ENCODE assay signal across 8 cellular contexts in the genomic region with DNA sequence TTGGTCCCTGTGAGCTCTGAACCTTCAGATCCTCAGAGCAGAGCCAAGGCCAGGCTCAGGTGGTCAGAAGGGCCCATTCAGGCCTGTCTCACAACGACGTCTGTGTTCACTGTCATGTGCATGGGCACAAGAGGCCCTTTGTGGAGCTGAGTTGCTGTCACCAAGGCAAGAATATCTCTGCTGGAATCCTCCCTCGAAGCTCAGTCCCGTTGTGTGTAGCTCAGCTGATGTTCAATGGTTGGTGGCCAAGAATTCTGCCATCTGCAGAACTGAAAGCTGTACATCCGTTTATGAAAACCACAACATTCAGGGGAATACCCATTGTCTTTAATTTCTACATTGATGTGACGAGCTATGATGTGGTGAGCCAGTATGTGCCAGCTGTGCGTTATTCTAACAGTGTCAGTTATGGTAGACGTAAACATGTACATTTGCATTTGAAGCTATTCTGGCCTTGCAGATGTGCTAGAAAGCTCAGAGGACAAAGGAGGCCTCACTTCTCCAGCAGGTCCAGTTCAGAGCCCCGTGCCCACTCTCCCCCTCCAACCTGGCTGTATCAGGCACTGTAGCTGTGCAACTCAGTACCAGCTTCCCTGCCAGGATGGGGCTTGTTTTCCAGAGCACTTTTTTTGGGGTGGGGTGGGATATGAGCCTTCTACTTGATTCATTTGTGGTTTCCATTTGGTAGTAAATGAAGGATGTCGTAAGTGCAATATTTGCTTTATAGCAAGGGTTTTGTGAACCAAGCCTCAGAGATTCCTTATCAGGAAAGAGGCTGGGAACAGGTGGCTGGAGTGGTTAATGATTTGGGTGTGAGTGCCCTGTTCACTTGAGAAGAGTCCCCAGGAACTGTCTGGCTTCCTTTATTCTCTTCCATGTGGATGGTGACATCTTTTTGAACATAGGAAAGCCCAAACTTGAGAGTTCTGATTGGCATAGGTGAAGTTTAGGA. TPM values are rescaled to one million over a fixed set of nuclear protein-coding genes. Genes with fewer than 3 reads are reported as not detected.
DNase-seq lines count a peak whose midpoint lies in the region; ATAC-seq, FAIRE-seq and TF ChIP-seq lines count a peak whose summit lies in the region.

No MANE protein-coding gene starts in this region.

- peaks cover 4% of the 10 kb centered on the region for H3K79me2 ChIP-seq in keratinocyte (ENCODE audit: control insufficient read depth, insufficient read depth, low read length)

- no peak overlapping the region for H3K4me3 ChIP-seq in keratinocyte (ENCODE audit: control insufficient read depth in 2 of 3, extremely low read depth in 1 of 3, insufficient read depth in 2 of 3, low read depth in 1 of 3, low read length in 3 of 3)

- H3K9me3 ChIP-seq in keratinocyte (ENCODE audit: control insufficient read depth, low read depth, low read length) = no peaks in the 10 kb centered on the region

- peak; percentile 56 for FAIRE-seq in keratinocyte (lab: Jason Lieb, UNC)

- H3K4me1 ChIP-seq in keratinocyte (ENCODE audit: control insufficient read depth, extremely low read depth, insufficient read depth, low read length) = peaks cover 8% of the 10 kb centered on the region

- ATAC-seq in left ventricle myocardium superior = peak; percentile 2
- no peak for ATAC-seq in Right ventricle myocardium inferior
- ATAC-seq in HG03064 (IDR thresholded peaks at IDR 0.05; ENCODE audit: low read depth, unreplicated experiment) = peak; percentile 81

- no peaks in the 10 kb centered on the region for H4K20me1 ChIP-seq in keratinocyte (ENCODE audit: control insufficient read depth, extremely low read depth, insufficient read depth, low read length)

- H3K9ac ChIP-seq in keratinocyte (ENCODE audit: control insufficient read depth, extremely low read depth, insufficient read depth, low read length) = no peak overlapping the region

- intact Hi-C loops in left ventricle myocardium superior (cut with micrococcal nuclease) (no loop called here), Right ventricle myocardium inferior (cut with DNase I) (no loop called here)

- no peak overlapping the region for H2AFZ ChIP-seq in keratinocyte (ENCODE audit: control insufficient read depth, low read length)

- TF ChIP-seq CTCF in keratinocyte (optimal IDR thresholded peaks at IDR 0.05 in 1 of 3, IDR thresholded peaks at IDR 0.05 in 1 of 3, conservative IDR thresholded peaks at IDR 0.05 in 1 of 3; ENCODE audit: extremely low read depth in 1 of 3, insufficient read depth in 2 of 3, low read length in 3 of 3) = no peak

- DNase-seq in left ventricle myocardium superior = no peak
- no peak for DNase-seq in Right ventricle myocardium inferior (ENCODE audit: missing footprints)
- peak in 4 of 5 donors; percentile 10 to 90 (median 22) for DNase-seq in T-helper 1 cell
- DNase-seq in keratinocyte (ENCODE audit: low read depth, low spot score) = no peak
- DNase-seq in NCI-H774 (lab: John Stamatoyannopoulos, UW) = no peak
- no peak for DNase-seq in NCI-H2081 treated with DMSO at 0.1 percent for 48 hours (lab: John Stamatoyannopoulos, UW)
- no peak for DNase-seq in activated gamma-delta T cell treated with Interleukin-2 at 50 U/mL for 16 hours

- H3K27ac ChIP-seq in keratinocyte (ENCODE audit: control insufficient read depth, insufficient read depth, low read length) = no peak overlapping the region

- no peak overlapping the region for H3K4me2 ChIP-seq in keratinocyte (ENCODE audit: control insufficient read depth, extremely low read depth, insufficient read depth, low read depth, low read length)

- no peaks in the 10 kb centered on the region for H3K9me1 ChIP-seq in keratinocyte (ENCODE audit: control insufficient read depth, extremely low read depth, insufficient read depth, low read length)

- H3K36me3 ChIP-seq in keratinocyte (ENCODE audit: control insufficient read depth in 2 of 2, extremely low read depth in 1 of 2, insufficient read depth in 2 of 2, low read length in 2 of 2) = peaks cover 3 to 29% of the 10 kb centered on the region in 2 experiments

- dilution Hi-C loops in keratinocyte (cut with MboI; ENCODE audit: extremely low pct_ligation_motif_present, low sequenced_read_pairs) = no loop called here

- no peaks in the 10 kb centered on the region for H3K27me3 ChIP-seq in keratinocyte (ENCODE audit: control insufficient read depth, extremely low read depth, insufficient read depth, low read length)

RNA-seq across cellular contexts. Expression of gene B9D1, which starts 56.1 kb away (rescaled TPM):
- 5.9 TPM for total RNA-seq in left ventricle myocardium superior
- 5.3 TPM for total RNA-seq in Right ventricle myocardium inferior
- 27.1 to 31.7 TPM (median 30.3 TPM) in 3 replicates for polyA plus RNA-seq in keratinocyte
- polyA plus RNA-seq in keratinocyte (2011; ENCODE audit: low read depth) = 2.7 TPM
- 21.7 and 33.7 TPM in 2 replicates for polyA plus RNA-seq in keratinocyte (2011; cell fraction: cytosol; rRNA removed)
- 17.1 and 23.4 TPM in 2 replicates for polyA plus RNA-seq in keratinocyte (2011; cell fraction: nucleus; rRNA removed)
- polyA plus RNA-seq in keratinocyte (2012; ENCODE audit: low replicate concordance) = 8.4 and 21.4 TPM in 2 replicates
- 14.9 to 31.9 TPM (median 26.9 TPM) in 3 replicates for polyA minus RNA-seq in keratinocyte
- 18.2 TPM for polyA minus RNA-seq in keratinocyte (2011; cell fraction: cytosol; rRNA and poly(A)+ RNA removed)
- 8.0 and 8.7 TPM in 2 replicates for polyA minus RNA-seq in keratinocyte (2011; cell fraction: nucleus; rRNA and poly(A)+ RNA removed)

Comparison
In these comparisons a context has a peak if more than half of its experiments do, and no peak if none do; other contexts are left out.
1. DNase-seq: peak in T-helper 1 cell (4 of 5); none in left ventricle myocardium superior (single experiment), Right ventricle myocardium inferior (single experiment), keratinocyte (single experiment), NCI-H774 (single experiment), NCI-H2081 treated with DMSO at 0.1 percent for 48 hours (single experiment) and activated gamma-delta T cell treated with Interleukin-2 at 50 U/mL for 16 hours (single experiment).